Comparison of ENCODE assay signal across 8 cellular contexts in genomic region chr6:44041461-44042260, GRCh38.
DNase-seq lines count a peak whose midpoint lies in the region; ATAC-seq and TF ChIP-seq lines count a peak whose summit lies in the region.

No MANE protein-coding gene starts in this region.

- peak; percentile 97 for DNase-seq in AG04450 (ENCODE audit: low read depth, low spot score)
- DNase-seq in IMR-90 = peak; percentile 99
- DNase-seq in MCF 10A (ENCODE audit: unreplicated experiment) = peak; percentile 96
- peak; percentile 16 for DNase-seq in lower lobe of right lung
- no peak for DNase-seq in retina
- no peak for DNase-seq in NCI-H1417 (lab: John Stamatoyannopoulos, UW)
- no peak for DNase-seq in GF-D8 (lab: John Stamatoyannopoulos, UW)

- H2AK5ac ChIP-seq in IMR-90 (ENCODE audit: low read depth, low read length) = peak overlapping the region; percentile 100

- peak overlapping the region; percentile 81 to 89 for H4K8ac ChIP-seq in IMR-90 (ENCODE audit: low read depth in 2 of 2, low read length in 2 of 2)

- no TSS peak for BruUV-seq in IMR-90 (replicated peaks; lab: Mats Ljungman, UMichigan)
- no TSS peak for BruUV-seq in MCF 10A (replicated peaks; lab: Mats Ljungman, UMichigan)

- H3K9me3 Mint-ChIP-seq in MCF 10A (ENCODE audit: unreplicated experiment) = no peaks in the 10 kb centered on the region

- H3K79me1 ChIP-seq in IMR-90 (ENCODE audit: low read depth in 1 of 2, low read length in 2 of 2) = peaks cover 0 to 19% of the 10 kb centered on the region in 2 experiments; a peak in 2 of 4 replicates

- peak overlapping the region; percentile 83 for H4K5ac ChIP-seq in IMR-90 (ENCODE audit: low read depth, low read length)

- H3K27me3 ChIP-seq in AG04450 (ENCODE audit: control insufficient read depth, insufficient read depth, low read length) (no peaks in the 10 kb centered on the region), IMR-90 (ENCODE audit: control insufficient read depth, insufficient read depth, low read length) (no peaks in the 10 kb centered on the region), lower lobe of right lung (ENCODE audit: low read depth) (no peaks in the 10 kb centered on the region)

- no peaks in the 10 kb centered on the region for H3K36me3 Mint-ChIP-seq in MCF 10A (ENCODE audit: insufficient read depth, unreplicated experiment)

- peaks cover 36% of the 10 kb centered on the region for H3K4me1 ChIP-seq in IMR-90 (ENCODE audit: control insufficient read depth, insufficient read depth, low read length)
- no peaks in the 10 kb centered on the region for H3K4me1 ChIP-seq in lower lobe of right lung

- peak overlapping the region; percentile 3 for H2AFZ ChIP-seq in IMR-90 (replicated peaks; ENCODE audit: low read length, poor library complexity)

- peak overlapping the region; percentile 87 for H2AK9ac ChIP-seq in IMR-90 (replicated peaks; ENCODE audit: low read depth, low read length, poor library complexity)

- H3K4ac ChIP-seq in IMR-90 (ENCODE audit: low read depth, low read length) = peak overlapping the region; percentile 97

- CTCF ChIA-PET in AG04450 (lab: Charles Lee) = interaction anchor here (1.9 kb wide), 1 partner anchor 33 kb away, joined by 10 read pairs; no protein-coding TSS in a partner anchor
- CTCF ChIA-PET in IMR-90 (lab: Yijun Ruan, JAX) = interaction anchor here (1.2 kb wide), 1 partner anchor 31 kb away, joined by 4 read pairs; no protein-coding TSS in a partner anchor
- CTCF ChIA-PET in MCF 10A (lab: Yijun Ruan, JAX) = interaction anchor here (0.7 to 2.4 kb wide), 2 partner anchors 18 to 33 kb away, joined by 4 to 8 read pairs; no protein-coding TSS in a partner anchor

- H3K36me3 ChIP-seq in IMR-90 (ENCODE audit: control insufficient read depth, insufficient read depth, low read length) = no peaks in the 10 kb centered on the region
- no peaks in the 10 kb centered on the region for H3K36me3 ChIP-seq in lower lobe of right lung

- intact Hi-C loops in IMR-90 (cut with micrococcal nuclease) (loop anchor here (2.0 kb wide), 1 partner anchor 31 kb away; no protein-coding TSS in a partner anchor), MCF 10A (cut with micrococcal nuclease) (no loop called here), lower lobe of right lung (cut with DNase I) (no loop called here)

- peaks cover 25% of the 10 kb centered on the region for H3K9me1 ChIP-seq in IMR-90 (ENCODE audit: insufficient read depth, low read length)

- ATAC-seq in IMR-90 (ENCODE audit: low read depth) (peak; percentile 85), lower lobe of right lung (no peak), GM19463 (IDR thresholded peaks at IDR 0.05; ENCODE audit: unreplicated experiment) (no peak)

- peaks cover 34% of the 10 kb centered on the region for H3K4me1 Mint-ChIP-seq in MCF 10A (ENCODE audit: insufficient read depth, unreplicated experiment)

- POLR2A ChIA-PET in AG04450 (lab: Yijun Ruan, JAX) (interaction anchor here (0.5 to 1.3 kb wide), 4 partner anchors 11 to 53 kb away, joined by 3 to 7 read pairs (median 4); no protein-coding TSS in a partner anchor), IMR-90 (lab: Charles Lee; ENCODE audit: unreplicated experiment) (no interaction called here), MCF 10A (lab: Yijun Ruan, JAX) (interaction anchor here (0.6 to 2.5 kb wide), 8 partner anchors 9 to 282 kb away, joined by 3 to 14 read pairs (median 4); no protein-coding TSS in a partner anchor)

- whole genome bisulfite sequencing in IMR-90 (ENCODE audit: extremely low coverage in 2 of 2, insufficient read length in 1 of 2), 2 experiments = 6% methylated on average over 3 of the region's 10 CpGs; no CpG with 5 or more reads in 1 of the 2 experiments

- peak overlapping the region; percentile 94 for H3K23ac ChIP-seq in IMR-90 (ENCODE audit: low read depth, low read length)

- H2BK120ac ChIP-seq in IMR-90 (ENCODE audit: low read depth, low read length) = peak overlapping the region; percentile 98

- dilution Hi-C loops in IMR-90 (cut with HindIII; ENCODE audit: low sequenced_read_pairs, unreplicated experiment) = no loop called here

- no peak; the same call in 1 of the 2 replicates for TF ChIP-seq RAD21 in IMR-90 (IDR thresholded peaks at IDR 0.05; ENCODE audit: low read length)

- peak overlapping the region; percentile 95 for H2BK15ac ChIP-seq in IMR-90 (ENCODE audit: low read depth, low read length)

- peak overlapping the region; percentile 91 for H3K18ac ChIP-seq in IMR-90 (ENCODE audit: low read depth, low read length)

- H3K27ac Mint-ChIP-seq in MCF 10A (ENCODE audit: low read depth, unreplicated experiment) = peak overlapping the region; percentile 69

- peak overlapping the region; percentile 94 for H3K56ac ChIP-seq in IMR-90 (ENCODE audit: extremely low read depth, insufficient read depth, low read length)

- H3K27ac ChIP-seq in AG04450 (ENCODE audit: low read depth, low read length) = peak overlapping the region; percentile 96
- H3K27ac ChIP-seq in IMR-90 (ENCODE audit: insufficient read depth, low read length) = peak overlapping the region; percentile 95
- no peak overlapping the region for H3K27ac ChIP-seq in lower lobe of right lung

- H4K20me1 ChIP-seq in IMR-90 (ENCODE audit: insufficient read depth, low read length) = no peaks in the 10 kb centered on the region

- no peaks in the 10 kb centered on the region for H3K27me3 Mint-ChIP-seq in MCF 10A (ENCODE audit: insufficient read depth, unreplicated experiment)

- TF ChIP-seq POLR2A in IMR-90 (IDR thresholded peaks at IDR 0.05; ENCODE audit: low read depth, low read length) = peak; percentile 52; the same call in 1 of the 2 replicates

- no peak overlapping the region for H3K4me3 Mint-ChIP-seq in MCF 10A (ENCODE audit: unreplicated experiment)

- peak overlapping the region; percentile 99 for H4K91ac ChIP-seq in IMR-90 (ENCODE audit: insufficient read depth, low read depth, low read length)

- H3K9ac ChIP-seq in IMR-90 (ENCODE audit: low read depth, low read length) = peak overlapping the region; percentile 37

- peak overlapping the region; percentile 89 for H3K14ac ChIP-seq in IMR-90 (replicated peaks; ENCODE audit: low read depth, low read length)

- H3K9me3 ChIP-seq in AG04450 (ENCODE audit: control insufficient read depth, insufficient read depth, low read length) = no peaks in the 10 kb centered on the region
- no peaks in the 10 kb centered on the region for H3K9me3 ChIP-seq in IMR-90 (ENCODE audit: control insufficient read depth, insufficient read depth, low read length)
- no peaks in the 10 kb centered on the region for H3K9me3 ChIP-seq in lower lobe of right lung

- in situ Hi-C loops in IMR-90 (cut with MboI; ENCODE audit: low sequenced_read_pairs) = no loop called here

- peak overlapping the region; percentile 94 for H2BK20ac ChIP-seq in IMR-90 (ENCODE audit: low read depth, low read length)

- no peak for TF ChIP-seq CTCF in AG04450 (IDR thresholded peaks at IDR 0.05; ENCODE audit: low read depth, low read length)
- TF ChIP-seq CTCF in IMR-90 (conservative IDR thresholded peaks at IDR 0.05; ENCODE audit: low read depth, low read length) = no peak
- TF ChIP-seq CTCF in MCF 10A (IDR thresholded peaks at IDR 0.05; ENCODE audit: unreplicated experiment) = no peak
- no peak for TF ChIP-seq CTCF in lower lobe of right lung (IDR thresholded peaks at IDR 0.05)

- H2BK5ac ChIP-seq in IMR-90 (ENCODE audit: low read depth, low read length, poor library complexity, severe bottlenecking) = peak overlapping the region; percentile 99

- H3K4me2 ChIP-seq in IMR-90 (ENCODE audit: low read depth, low read length) = peak overlapping the region; percentile 21

- H3K4me3 ChIP-seq in AG04450 (ENCODE audit: low read depth, low read length) = no peak overlapping the region
- H3K4me3 ChIP-seq in IMR-90 (ENCODE audit: insufficient read depth, low read depth, low read length) = no peak overlapping the region
- H3K4me3 ChIP-seq in lower lobe of right lung = no peak overlapping the region

TF ChIP-seq in IMR-90, 13 proteins besides CTCF, POLR2A, EP300 and RAD21:
- TF ChIP-seq CHD1 (IDR thresholded peaks at IDR 0.05; ENCODE audit: low read depth, low read length) = no peak
- peak; percentile 72 for TF ChIP-seq MXI1 (IDR thresholded peaks at IDR 0.05; ENCODE audit: borderline replicate concordance, low read depth, low read length)
- peak; percentile 71 for TF ChIP-seq MAFK (IDR thresholded peaks at IDR 0.05; ENCODE audit: low read depth, low read length)
- TF ChIP-seq MAZ (IDR thresholded peaks at IDR 0.05; ENCODE audit: borderline replicate concordance, low read depth, low read length) = peak; percentile 97
- TF ChIP-seq USF2 (IDR thresholded peaks at IDR 0.05; ENCODE audit: low read depth, low read length) = no peak; the same call in 1 of the 2 replicates
- peak; percentile 87 for TF ChIP-seq BHLHE40 (IDR thresholded peaks at IDR 0.05; ENCODE audit: low read depth, low read length)
- peak; percentile 86; the same call in 1 of the 2 replicates for TF ChIP-seq NFE2L2 (IDR thresholded peaks at IDR 0.05; ENCODE audit: low read depth, low read length)
- no peak for TF ChIP-seq RFX5 (IDR thresholded peaks at IDR 0.05; ENCODE audit: low read depth, low read length)
- TF ChIP-seq SMC3 (IDR thresholded peaks at IDR 0.05; ENCODE audit: low read depth, low read length) = peak; percentile 25; the same call in 1 of the 2 replicates
- TF ChIP-seq CEBPB (IDR thresholded peaks at IDR 0.05; ENCODE audit: low read depth, low read length) = peak; percentile 52; the same call in 1 of the 2 replicates
- TF ChIP-seq, protein P1, sequence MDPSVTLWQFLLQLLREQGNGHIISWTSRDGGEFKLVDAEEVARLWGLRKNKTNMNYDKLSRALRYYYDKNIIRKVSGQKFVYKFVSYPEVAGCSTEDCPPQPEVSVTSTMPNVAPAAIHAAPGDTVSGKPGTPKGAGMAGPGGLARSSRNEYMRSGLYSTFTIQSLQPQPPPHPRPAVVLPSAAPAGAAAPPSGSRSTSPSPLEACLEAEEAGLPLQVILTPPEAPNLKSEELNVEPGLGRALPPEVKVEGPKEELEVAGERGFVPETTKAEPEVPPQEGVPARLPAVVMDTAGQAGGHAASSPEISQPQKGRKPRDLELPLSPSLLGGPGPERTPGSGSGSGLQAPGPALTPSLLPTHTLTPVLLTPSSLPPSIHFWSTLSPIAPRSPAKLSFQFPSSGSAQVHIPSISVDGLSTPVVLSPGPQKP (IDR thresholded peaks at IDR 0.05; ENCODE audit: borderline replicate concordance, low read depth, low read length) = no peak
- TF ChIP-seq FOS (IDR thresholded peaks at IDR 0.05; ENCODE audit: low read depth, low read length) = peak; percentile 96
- peak; percentile 89 for TF ChIP-seq RCOR1 (IDR thresholded peaks at IDR 0.05; ENCODE audit: insufficient replicate concordance, low read length)

Comparison
In these comparisons a context has a peak if more than half of its experiments do, and no peak if none do; other contexts are left out.
1. DNase-seq: peak in AG04450 (single experiment), IMR-90 (single experiment), MCF 10A (single experiment) and lower lobe of right lung (single experiment); none in retina (single experiment), NCI-H1417 (0 of 3) and GF-D8 (single experiment).